8 cellular contexts compared by ENCODE assay signal in the genomic region with DNA sequence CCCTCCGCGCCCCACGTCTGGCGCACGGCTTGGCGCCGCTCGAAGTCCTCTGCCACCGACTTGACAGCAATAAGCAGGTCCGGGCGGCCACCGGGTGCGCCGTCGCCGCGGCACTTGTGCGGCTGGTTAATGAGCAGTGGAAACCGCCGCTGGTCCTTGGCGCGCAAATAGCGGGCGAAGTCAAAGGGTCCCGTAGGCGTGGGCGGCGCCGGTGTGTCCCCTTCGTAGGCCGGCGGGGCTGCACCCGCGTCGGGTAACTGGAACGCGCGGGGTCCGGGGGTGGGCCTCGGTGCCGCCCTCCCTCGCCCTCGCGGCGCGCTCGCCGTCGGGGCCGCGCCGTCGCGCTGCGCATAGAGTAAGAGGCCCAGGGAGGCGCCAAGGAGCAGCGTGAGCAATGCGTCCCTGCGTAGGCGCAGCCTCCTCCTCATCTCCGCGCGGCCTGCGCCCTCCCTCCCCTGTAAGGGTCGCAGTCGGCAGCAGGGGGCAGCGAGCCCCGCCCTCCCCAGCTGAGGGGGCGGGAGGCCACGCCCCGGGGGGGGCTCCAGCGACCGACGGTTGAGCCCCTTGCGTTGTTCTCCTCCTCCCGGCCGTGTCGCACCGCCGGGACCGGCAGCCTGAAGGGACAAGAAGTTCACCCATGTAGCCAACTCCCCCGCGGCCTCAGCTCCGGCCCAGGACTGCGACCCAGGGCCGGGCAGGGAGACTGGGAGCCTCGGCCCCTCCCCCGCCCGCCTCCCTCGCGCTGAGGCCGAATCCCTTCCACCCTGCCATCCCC. TPM values are rescaled to one million over a fixed set of nuclear protein-coding genes. Genes with fewer than 3 reads are reported as not detected.
DNase-seq lines count a peak whose midpoint lies in the region; ATAC-seq, FAIRE-seq and TF ChIP-seq lines count a peak whose summit lies in the region.

No MANE protein-coding gene starts in this region.

- H3K9me3 Mint-ChIP-seq in immature natural killer cell: no peaks in the 10 kb centered on the region

- no peak for TF ChIP-seq EP300 in gastroesophageal sphincter (IDR thresholded peaks at IDR 0.05)

- intact Hi-C loops in pancreas (cut with DNase I): loop anchor here in 2 of 3 donors (5.0 to 10.0 kb wide), 2 partner anchors 173 to 175 kb away; no protein-coding TSS in a partner anchor

- FAIRE-seq in GM19239 (lab: Jason Lieb, UNC) (no peak), pancreas (lab: Jason Lieb, UNC) (no peak)

- peak; percentile 39 for ATAC-seq in gastroesophageal sphincter
- peak; percentile 38 to 56 (median 53) for ATAC-seq in pancreas

- H3K4me1 ChIP-seq in gastroesophageal sphincter: peaks cover 0 to 42% (median 16%) of the 10 kb centered on the region in 3 donors
- no peaks in the 10 kb centered on the region for H3K4me1 ChIP-seq in pancreas

- peak overlapping the region; percentile 72 to 95 (median 92) for H3K27ac ChIP-seq in gastroesophageal sphincter
- H3K27ac ChIP-seq in pancreas: peak overlapping the region; percentile 2 to 48 (median 40)

- no peak for TF ChIP-seq POLR2A in gastroesophageal sphincter (IDR thresholded peaks at IDR 0.05)

- H3K9me3 ChIP-seq in gastroesophageal sphincter (no peaks in the 10 kb centered on the region), pancreas (no peaks in the 10 kb centered on the region)

- peak; percentile 60 for DNase-seq in AG08395 (ENCODE audit: low spot score)
- peak; percentile 72 for DNase-seq in GM19239 (ENCODE audit: insufficient read length, low spot score)
- DNase-seq in NCI-H1092 (lab: John Stamatoyannopoulos, UW): peak; percentile 14
- peak; percentile 69 to 74 for DNase-seq in activated T-cell treated with anti-CD3 and anti-CD28 coated beads, Interleukin-2, amount 50 U/mL, for 48 hours
- DNase-seq in pancreas: peak in 4 of 6 donors; percentile 36 to 78 (median 62)
- no peak for DNase-seq in immature natural killer cell
- DNase-seq in Ammon's horn (ENCODE audit: low spot score): no peak

- peaks cover 0 to 8% of the 10 kb centered on the region in 2 donors for H3K4me1 Mint-ChIP-seq in immature natural killer cell

- no peaks in the 10 kb centered on the region for H3K27me3 ChIP-seq in gastroesophageal sphincter
- H3K27me3 ChIP-seq in pancreas: no peaks in the 10 kb centered on the region

- H3K4me3 ChIP-seq in gastroesophageal sphincter (peak overlapping the region; percentile 43 to 80), pancreas (peak overlapping the region; percentile 37 to 61 (median 55))

- H3K27ac Mint-ChIP-seq in immature natural killer cell: no peak overlapping the region

- no CpG with 5 or more reads among the region's 92 CpGs for WGBS in gastroesophageal sphincter (ENCODE audit: low coverage in 1 of 2), 2 donors
- 6 to 8% methylated on average over 36 to 92 of the region's 92 CpGs for whole genome bisulfite sequencing in pancreas, 2 donors

- no peak overlapping the region for H3K4me3 Mint-ChIP-seq in immature natural killer cell

- H3K36me3 ChIP-seq in gastroesophageal sphincter (peaks cover 0 to 44% of the 10 kb centered on the region in 2 donors), pancreas (peaks cover 0 to 3% (median 0%) of the 10 kb centered on the region in 3 donors)

- peak in 1 of 4 experiments; percentile 16 for TF ChIP-seq CTCF in gastroesophageal sphincter (IDR thresholded peaks at IDR 0.05)
- TF ChIP-seq CTCF in pancreas (IDR thresholded peaks at IDR 0.05): no peak

- H3K36me3 Mint-ChIP-seq in immature natural killer cell: peaks cover 14 to 21% (median 16%) of the 10 kb centered on the region in 3 donors

- H3K27me3 Mint-ChIP-seq in immature natural killer cell (ENCODE audit: low read depth in 3 of 3): peaks cover 1 to 12% (median 10%) of the 10 kb centered on the region in 3 donors

RNA-seq across cellular contexts. Expression of a gene that starts 0.6 kb away (rescaled TPM):
- total RNA-seq in gastroesophageal sphincter: 10 to 100 TPM; 16.3 to 33.6 (median 23.1) TPM
- 1 to 10 TPM; 1.8 to 5.1 (median 3.5) TPM for total RNA-seq in pancreas
- 1 to 10 TPM; 3.0 to 9.3 TPM for polyA plus RNA-seq in pancreas
- polyA plus RNA-seq in immature natural killer cell: under 1 TPM in 2 of 3 donors, not detected in 1; 0.13 to 0.18 TPM

RNA-seq across cellular contexts. Expression of a gene that starts 9.5 kb away (rescaled TPM):
- total RNA-seq in gastroesophageal sphincter (10 to 100 TPM; 26.1 to 39.7 (median 28.9) TPM), pancreas (10 to 100 TPM in 4 of 6 donors, 1 to 10 TPM in 2; 9.4 to 17.4 (median 11.5) TPM)
- polyA plus RNA-seq in pancreas (10 to 100 TPM; 21.3 to 33.3 TPM), immature natural killer cell (10 to 100 TPM; 44.9 to 53.7 (median 49.4) TPM)

RNA-seq across cellular contexts. Expression of a gene that starts 9.5 kb away (rescaled TPM):
- total RNA-seq in gastroesophageal sphincter: 10 to 100 TPM in 3 of 4 donors, 1 to 10 TPM in 1; 6.9 to 18.8 (median 14.2) TPM
- 10 to 100 TPM; 12.9 to 31.7 (median 24.2) TPM for total RNA-seq in pancreas
- 10 to 100 TPM; 41.6 to 86.2 TPM for polyA plus RNA-seq in pancreas
- polyA plus RNA-seq in immature natural killer cell: 1 to 10 TPM; 3.8 to 7.4 (median 5.7) TPM

RNA-seq across cellular contexts. Expression of a gene that starts 14.3 kb away (rescaled TPM):
- total RNA-seq in gastroesophageal sphincter (100 to 1,000 TPM in 1 of 4 donors, 10 to 100 TPM in 2, 1 to 10 TPM in 1; 7.7 to 110 (median 59.4) TPM), pancreas (10 to 100 TPM; 34.9 to 70.0 (median 49.1) TPM)
- polyA plus RNA-seq in pancreas (100 to 1,000 TPM; 310 to 330 TPM), immature natural killer cell (not detected)

RNA-seq across cellular contexts. Expression of a gene that starts 20.1 kb away (rescaled TPM):
- total RNA-seq in gastroesophageal sphincter (10 to 100 TPM; 23.0 to 78.9 (median 49.9) TPM), pancreas (10 to 100 TPM; 15.2 to 31.2 (median 19.8) TPM)
- polyA plus RNA-seq in pancreas (100 to 1,000 TPM in 1 of 2 donors, 10 to 100 TPM in 1; 84.5 to 119 TPM), immature natural killer cell (under 1 TPM in 2 of 3 donors, not detected in 1; 0.18 to 0.47 TPM)

Comparison
In these comparisons a context has a peak if more than half of its experiments do, and no peak if none do; other contexts are left out.
1. DNase-seq: peak in AG08395 (single experiment), GM19239 (single experiment), NCI-H1092 (single experiment), activated T-cell treated with anti-CD3 and anti-CD28 coated beads, Interleukin-2, amount 50 U/mL, for 48 hours (2 of 2) and pancreas (4 of 6); none in immature natural killer cell (0 of 3) and Ammon's horn (single experiment).